17 cellular contexts compared by ENCODE assay signal in genomic region chr22:46362934-46363515, GRCh38. TPM values are rescaled to one million over a fixed set of nuclear protein-coding genes. Genes with fewer than 3 reads are reported as not detected.
A peak's percentile ranks its signal among the peaks of the same experiment; 100 is the strongest.
DNase-seq lines count a peak whose midpoint lies in the region; ATAC-seq and TF ChIP-seq lines count a peak whose summit lies in the region.
"Had no signal": no experiment of that assay in that cellular context is flagged by ENCODE, and none has a peak within 500 bp of the region (broad histone marks: within the 10 kb centered on the region; RNA-seq: fewer than 3 reads in every experiment).

No MANE protein-coding gene starts in this region.

- H3K4me1 Mint-ChIP-seq in activated naive CD4-positive, alpha-beta T cell treated with anti-CD3 and anti-CD28 coated beads, Interleukin-2, amount 10 ng/mL, durations not matched to agents 7 days and 5 days: peaks cover 3% of the 10 kb centered on the region
- peaks cover 42% of the 10 kb centered on the region for H3K4me1 Mint-ChIP-seq in stimulated activated memory B cell treated with anti-CD40 and anti-IgM and Interleukin-4, amounts not matched to agents 10 μg/mL and 1 μg/mL and 100 μg/mL, for 72 hours
- H3K4me1 Mint-ChIP-seq in effector memory CD8-positive, alpha-beta T cell (ENCODE audit: low read depth in 2 of 2): peaks cover 3 to 12% of the 10 kb centered on the region in 2 donors

- H3K27me3 Mint-ChIP-seq in activated naive CD4-positive, alpha-beta T cell treated with anti-CD3 and anti-CD28 coated beads, Interleukin-2, amount 10 ng/mL, durations not matched to agents 7 days and 5 days: peaks cover 10% of the 10 kb centered on the region
- H3K27me3 Mint-ChIP-seq in stimulated activated memory B cell treated with anti-CD40 and anti-IgM and Interleukin-4, amounts not matched to agents 10 μg/mL and 1 μg/mL and 100 μg/mL, for 72 hours: no peaks in the 10 kb centered on the region
- H3K27me3 Mint-ChIP-seq in effector memory CD8-positive, alpha-beta T cell: peaks cover 0 to 6% of the 10 kb centered on the region in 2 donors

- H3K36me3 ChIP-seq in Peyer's patch: no peaks in the 10 kb centered on the region
- H3K36me3 ChIP-seq in liver (ENCODE audit: control insufficient read depth in 4 of 4, insufficient read depth in 3 of 4, low read depth in 1 of 4, low read length in 3 of 4): peaks cover 0 to 15% (median 6%) of the 10 kb centered on the region in 4 donors

- TF ChIP-seq CTCF in Peyer's patch (IDR thresholded peaks at IDR 0.05): no peak
- no peak for TF ChIP-seq CTCF in liver (IDR thresholded peaks at IDR 0.05; ENCODE audit: low read depth, low read length, missing input control)

- H3K27ac Mint-ChIP-seq in activated naive CD4-positive, alpha-beta T cell treated with anti-CD3 and anti-CD28 coated beads, Interleukin-2, amount 50 U/mL, for 72 hours: peak overlapping the region; percentile 51 to 87
- no peak overlapping the region for H3K27ac Mint-ChIP-seq in activated naive CD4-positive, alpha-beta T cell treated with anti-CD3 and anti-CD28 coated beads, Interleukin-2, amount 10 ng/mL, durations not matched to agents 7 days and 5 days
- peak overlapping the region; percentile 46 for H3K27ac Mint-ChIP-seq in stimulated activated memory B cell treated with anti-CD40 and anti-IgM and Interleukin-4, amounts not matched to agents 10 μg/mL and 1 μg/mL and 100 μg/mL, for 72 hours
- no peak overlapping the region for H3K27ac Mint-ChIP-seq in effector memory CD8-positive, alpha-beta T cell
- H3K27ac Mint-ChIP-seq: GM23338 had no signal

- H3K36me3 Mint-ChIP-seq in activated naive CD4-positive, alpha-beta T cell treated with anti-CD3 and anti-CD28 coated beads, Interleukin-2, amount 50 U/mL, for 72 hours: peaks cover 9 to 12% of the 10 kb centered on the region in 2 donors
- H3K36me3 Mint-ChIP-seq in activated naive CD4-positive, alpha-beta T cell treated with anti-CD3 and anti-CD28 coated beads, Interleukin-2, amount 10 ng/mL, durations not matched to agents 7 days and 5 days: no peaks in the 10 kb centered on the region
- peaks cover 50% of the 10 kb centered on the region for H3K36me3 Mint-ChIP-seq in stimulated activated memory B cell treated with anti-CD40 and anti-IgM and Interleukin-4, amounts not matched to agents 10 μg/mL and 1 μg/mL and 100 μg/mL, for 72 hours
- H3K36me3 Mint-ChIP-seq in effector memory CD8-positive, alpha-beta T cell (ENCODE audit: insufficient read depth): no peaks in the 10 kb centered on the region

- no peaks in the 10 kb centered on the region for H3K9me3 ChIP-seq in Peyer's patch
- H3K9me3 ChIP-seq in liver (ENCODE audit: control insufficient read depth in 4 of 4, low read length in 3 of 4): no peaks in the 10 kb centered on the region
- H3K9me3 ChIP-seq: SK-N-SH had no signal

- 90% methylated on average over 15 of the region's 15 CpGs for WGBS in liver

- DNase-seq in activated naive CD4-positive, alpha-beta T cell treated with anti-CD3 and anti-CD28 coated beads, Interleukin-2, amount 50 U/mL, for 72 hours (ENCODE audit: low spot score in 2 of 2): no peak
- no peak for DNase-seq in activated naive CD4-positive, alpha-beta T cell treated with anti-CD3 and anti-CD28 coated beads, Interleukin-2, amount 10 ng/mL, durations not matched to agents 7 days and 5 days
- DNase-seq in Peyer's patch: peak in 2 of 3 donors; percentile 44 to 47
- no peak for DNase-seq in stimulated activated CD4-positive, alpha-beta T cell treated with anti-CD3 and anti-CD28 coated beads, Interleukin-2, amount 100 ng/mL, for 48 hours
- no peak for DNase-seq in SKM-1 (lab: John Stamatoyannopoulos, UW; ENCODE audit: unreplicated experiment)
- DNase-seq in effector memory CD8-positive, alpha-beta T cell: no peak
- DNase-seq: DND-41, NCI-H1105 treated with DMSO at 0.1 percent for 48 hours, NCI-H1694, NCI-H2081 treated with DMSO at 0.1 percent for 48 hours, OCI-M1 had no signal

- no peak overlapping the region for H3K27ac ChIP-seq in Peyer's patch
- peak overlapping the region; percentile 58 to 87 for H3K27ac ChIP-seq in liver (ENCODE audit: low read depth in 1 of 2, low read length in 2 of 2)
- H3K27ac ChIP-seq: C4-2B had no signal

- TF ChIP-seq RAD21 in liver (IDR thresholded peaks at IDR 0.05): no peak

- CTCF ChIA-PET in activated naive CD4-positive, alpha-beta T cell treated with anti-CD3 and anti-CD28 coated beads, Interleukin-2, amount 10 ng/mL, durations not matched to agents 7 days and 5 days (lab: Charles Lee): no interaction called here

- no peaks in the 10 kb centered on the region for H3K27me3 ChIP-seq in Peyer's patch
- H3K27me3 ChIP-seq in liver (ENCODE audit: control insufficient read depth in 4 of 4, insufficient read depth in 4 of 4, low read length in 3 of 4): no peaks in the 10 kb centered on the region

- TF ChIP-seq POLR2A in Peyer's patch (IDR thresholded peaks at IDR 0.05): no peak

- no peak for ATAC-seq in activated naive CD4-positive, alpha-beta T cell treated with anti-CD3 and anti-CD28 coated beads, Interleukin-2, amount 50 U/mL, for 72 hours
- no peak for ATAC-seq in stimulated activated memory B cell treated with anti-CD40 and anti-IgM and Interleukin-4, amounts not matched to agents 10 μg/mL and 1 μg/mL and 100 μg/mL, for 72 hours
- no peak for ATAC-seq in effector memory CD8-positive, alpha-beta T cell (replicated peaks)
- ATAC-seq: GM23338, HCT116 had no signal

- H3K9me3 Mint-ChIP-seq in activated naive CD4-positive, alpha-beta T cell treated with anti-CD3 and anti-CD28 coated beads, Interleukin-2, amount 50 U/mL, for 72 hours: no peaks in the 10 kb centered on the region
- H3K9me3 Mint-ChIP-seq in activated naive CD4-positive, alpha-beta T cell treated with anti-CD3 and anti-CD28 coated beads, Interleukin-2, amount 10 ng/mL, durations not matched to agents 7 days and 5 days: no peaks in the 10 kb centered on the region
- H3K9me3 Mint-ChIP-seq in stimulated activated memory B cell treated with anti-CD40 and anti-IgM and Interleukin-4, amounts not matched to agents 10 μg/mL and 1 μg/mL and 100 μg/mL, for 72 hours: no peaks in the 10 kb centered on the region
- H3K9me3 Mint-ChIP-seq in effector memory CD8-positive, alpha-beta T cell: no peaks in the 10 kb centered on the region

- no peak overlapping the region for H3K4me3 Mint-ChIP-seq in activated naive CD4-positive, alpha-beta T cell treated with anti-CD3 and anti-CD28 coated beads, Interleukin-2, amount 10 ng/mL, durations not matched to agents 7 days and 5 days
- no peak overlapping the region for H3K4me3 Mint-ChIP-seq in stimulated activated memory B cell treated with anti-CD40 and anti-IgM and Interleukin-4, amounts not matched to agents 10 μg/mL and 1 μg/mL and 100 μg/mL, for 72 hours
- H3K4me3 Mint-ChIP-seq in effector memory CD8-positive, alpha-beta T cell: no peak overlapping the region
- H3K4me3 Mint-ChIP-seq: GM23338 had no signal

- peaks cover 0 to 4% (median 2%) of the 10 kb centered on the region in 4 donors for H3K4me1 ChIP-seq in Peyer's patch
- H3K4me1 ChIP-seq in liver (ENCODE audit: control insufficient read depth in 4 of 4, insufficient read depth in 4 of 4, low read length in 3 of 4): peaks cover 3 to 20% (median 14%) of the 10 kb centered on the region in 4 donors

- H3K4me3 ChIP-seq in Peyer's patch (no peak overlapping the region), liver (ENCODE audit: low read depth in 1 of 3, low read length in 3 of 3) (no peak overlapping the region)
- H3K4me3 ChIP-seq: GM23338 had no signal

- H3K9ac ChIP-seq in liver (ENCODE audit: low read depth in 1 of 2, low read length in 2 of 2): no peak overlapping the region
- H3K9ac ChIP-seq: SK-N-SH had no signal

TF ChIP-seq in liver, 16 proteins besides CTCF, POLR2A, EP300 and RAD21:
- TF ChIP-seq FOXA2 (IDR thresholded peaks at IDR 0.05) (no peak), SP1 (IDR thresholded peaks at IDR 0.05) (no peak)

RNA-seq across cellular contexts. Expression of gene TRMU, which starts 27.5 kb away (rescaled TPM):
- total RNA-seq in activated naive CD4-positive, alpha-beta T cell treated with anti-CD3 and anti-CD28 coated beads, Interleukin-2, amount 50 U/mL, for 72 hours: 10 to 100 TPM; 89.3 to 94.1 TPM
- total RNA-seq in Peyer's patch: 100 to 1,000 TPM in 1 of 4 donors, 10 to 100 TPM in 3; 35.2 to 101 (median 83.3) TPM
- 10 to 100 TPM; 14.3 to 34.4 TPM for total RNA-seq in liver
- polyA plus RNA-seq in liver: 10 to 100 TPM; 18.1 to 19.2 TPM

Comparison
In these comparisons a context has a peak if more than half of its experiments do, and no peak if none do; other contexts are left out.
1. H3K27ac Mint-ChIP-seq: peak in activated naive CD4-positive, alpha-beta T cell treated with anti-CD3 and anti-CD28 coated beads, Interleukin-2, amount 50 U/mL, for 72 hours (2 of 2) and stimulated activated memory B cell treated with anti-CD40 and anti-IgM and Interleukin-4, amounts not matched to agents 10 μg/mL and 1 μg/mL and 100 μg/mL, for 72 hours (single experiment); none in activated naive CD4-positive, alpha-beta T cell treated with anti-CD3 and anti-CD28 coated beads, Interleukin-2, amount 10 ng/mL, durations not matched to agents 7 days and 5 days (single experiment) and effector memory CD8-positive, alpha-beta T cell (0 of 2).
2. DNase-seq: peak in Peyer's patch (2 of 3); none in activated naive CD4-positive, alpha-beta T cell treated with anti-CD3 and anti-CD28 coated beads, Interleukin-2, amount 50 U/mL, for 72 hours (0 of 2), activated naive CD4-positive, alpha-beta T cell treated with anti-CD3 and anti-CD28 coated beads, Interleukin-2, amount 10 ng/mL, durations not matched to agents 7 days and 5 days (single experiment), stimulated activated CD4-positive, alpha-beta T cell treated with anti-CD3 and anti-CD28 coated beads, Interleukin-2, amount 100 ng/mL, for 48 hours (0 of 2), SKM-1 (single experiment) and effector memory CD8-positive, alpha-beta T cell (0 of 3).
3. H3K27ac ChIP-seq: peak in liver (2 of 2); none in Peyer's patch (0 of 4).